10 cellular contexts compared by ENCODE assay signal in genomic region chr1:201624741-201625646, GRCh38.
DNase-seq lines count a peak whose midpoint lies in the region; ATAC-seq and TF ChIP-seq lines count a peak whose summit lies in the region.
"Had no signal": no experiment of that assay in that cellular context is flagged by ENCODE, and none has a peak within 500 bp of the region (broad histone marks: within the 10 kb centered on the region; RNA-seq: fewer than 3 reads in every experiment).

No MANE protein-coding gene starts in this region.

- H3K9me3 Mint-ChIP-seq in osteocyte (ENCODE audit: unreplicated experiment): no peaks in the 10 kb centered on the region

- ATAC-seq in GM19397 (IDR thresholded peaks at IDR 0.05; ENCODE audit: unreplicated experiment): no peak
- no peak for ATAC-seq in GM19467 (IDR thresholded peaks at IDR 0.05; ENCODE audit: unreplicated experiment)

- H3K36me3 Mint-ChIP-seq in osteocyte (ENCODE audit: unreplicated experiment): peaks cover 13% of the 10 kb centered on the region
- H3K36me3 Mint-ChIP-seq: activated naive CD8-positive, alpha-beta T cell had no signal

- H3K27ac Mint-ChIP-seq in osteocyte (ENCODE audit: unreplicated experiment): peak overlapping the region; percentile 56
- H3K27ac Mint-ChIP-seq: activated naive CD8-positive, alpha-beta T cell had no signal

- no peaks in the 10 kb centered on the region for H3K27me3 Mint-ChIP-seq in osteocyte (ENCODE audit: unreplicated experiment)
- H3K27me3 Mint-ChIP-seq: activated naive CD8-positive, alpha-beta T cell had no signal

- peak; percentile 91 for DNase-seq in AG09319 (ENCODE audit: extremely low read depth, low read depth)
- peak; percentile 85 for DNase-seq in MG63
- peak; percentile 91 for DNase-seq in dedifferentiated amniotic fluid mesenchymal stem cell (ENCODE audit: extremely low spot score)
- DNase-seq in osteocyte (ENCODE audit: extremely low spot score, unreplicated experiment): no peak
- no peak for DNase-seq in activated CD4-positive, alpha-beta T cell treated with anti-CD3 and anti-CD28 coated beads for 4 hours
- no peak for DNase-seq in CD1c-positive myeloid dendritic cell (ENCODE audit: extremely low spot score)
- DNase-seq: NCI-H526 had no signal

- H3K4me3 ChIP-seq in MG63: no peak overlapping the region

- no peak overlapping the region for H3K4me3 Mint-ChIP-seq in osteocyte (ENCODE audit: unreplicated experiment)
- H3K4me3 Mint-ChIP-seq: activated naive CD8-positive, alpha-beta T cell had no signal

- peaks cover 34% of the 10 kb centered on the region for H3K36me3 ChIP-seq in MG63

- peak; percentile 43 for TF ChIP-seq CTCF in AG09319 (IDR thresholded peaks at IDR 0.05; ENCODE audit: low read depth, low read length)
- TF ChIP-seq CTCF in osteocyte (IDR thresholded peaks at IDR 0.05): no peak

- H3K9me3 ChIP-seq in MG63: no peaks in the 10 kb centered on the region

- no peaks in the 10 kb centered on the region for H3K27me3 ChIP-seq in MG63

- H3K4me1 Mint-ChIP-seq in osteocyte (ENCODE audit: unreplicated experiment): peaks cover 30% of the 10 kb centered on the region

Comparison
In these comparisons a context has a peak if more than half of its experiments do, and no peak if none do; other contexts are left out.
1. DNase-seq: peak in AG09319 (single experiment), MG63 (single experiment) and dedifferentiated amniotic fluid mesenchymal stem cell (single experiment); none in osteocyte (single experiment), activated CD4-positive, alpha-beta T cell treated with anti-CD3 and anti-CD28 coated beads for 4 hours (0 of 2) and CD1c-positive myeloid dendritic cell (single experiment).